ENCODE assay signal across 9 cellular contexts in the genomic region with DNA sequence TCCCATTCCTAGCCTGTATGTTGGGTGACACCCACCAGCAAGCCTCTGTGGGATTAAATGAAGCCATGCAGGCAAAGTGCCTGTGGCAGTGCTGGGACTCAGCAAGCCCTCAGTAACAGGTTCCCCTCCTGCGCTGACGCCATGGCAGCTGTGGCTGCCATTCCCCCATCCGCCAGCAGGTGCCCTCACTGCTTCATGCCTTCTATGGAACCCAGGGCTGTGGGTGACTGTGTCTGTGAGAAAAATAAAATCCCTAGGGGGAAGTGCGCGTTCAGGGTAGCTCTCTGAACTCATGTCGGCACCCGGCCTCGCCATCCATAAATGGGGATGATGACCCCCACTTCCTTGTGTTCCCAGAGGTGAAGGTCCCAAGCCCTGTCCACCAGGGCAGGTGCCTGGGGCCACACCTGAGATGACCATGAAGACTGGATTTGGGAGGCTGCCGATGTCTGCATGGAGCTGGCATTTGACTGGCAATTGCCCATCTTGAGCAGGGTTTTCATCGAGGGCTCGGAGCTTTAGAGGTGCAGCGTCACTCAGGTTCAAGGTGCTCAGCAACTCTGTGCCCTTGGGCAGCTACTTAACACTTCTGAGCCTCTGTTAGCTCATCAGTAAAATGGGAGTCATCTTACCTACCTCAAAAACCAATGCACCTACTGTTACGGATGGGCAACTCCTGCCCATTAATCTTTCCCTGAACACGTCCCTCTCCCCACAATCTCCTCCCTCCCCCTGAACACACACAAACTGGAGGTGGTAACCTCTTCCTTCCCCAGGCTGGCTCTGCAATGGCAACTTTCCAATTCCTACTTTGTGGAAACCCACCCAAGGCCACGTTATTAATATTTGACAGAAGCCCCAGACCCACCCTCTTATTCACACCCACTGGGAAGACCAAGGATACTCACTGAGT. TPM values are rescaled to one million over a fixed set of nuclear protein-coding genes. Genes with fewer than 3 reads are reported as not detected.
DNase-seq lines count a peak whose midpoint lies in the region; ATAC-seq and TF ChIP-seq lines count a peak whose summit lies in the region.
"Had no signal": no experiment of that assay in that cellular context is flagged by ENCODE, and none has a peak within 500 bp of the region (broad histone marks: within the 10 kb centered on the region; RNA-seq: fewer than 3 reads in every experiment).

No MANE protein-coding gene starts in this region.

- H3K27me3 ChIP-seq in CD4-positive, alpha-beta T cell (ENCODE audit: control insufficient read depth, insufficient read depth, low read length), result no peaks in the 10 kb centered on the region
- peaks cover 0 to 36% (median 6%) of the 10 kb centered on the region in 45 donors for H3K27me3 ChIP-seq in dorsolateral prefrontal cortex

- peak; percentile 90 for TF ChIP-seq CTCF in CD4-positive, alpha-beta T cell (IDR thresholded peaks at IDR 0.05)
- TF ChIP-seq CTCF in dorsolateral prefrontal cortex (IDR thresholded peaks at IDR 0.05 in 54 of 56, conservative IDR thresholded peaks at IDR 0.05 in 2 of 56; ENCODE audit: low read depth in 1 of 56, partially characterized antibody in 56 of 56), result peak; percentile 77 to 99 (median 96)

- H3K4me3 ChIP-seq in dorsolateral prefrontal cortex, result peak overlapping the region in 4 of 59 donors; percentile 0 to 83 (median 30)

- H3K4me1 Mint-ChIP-seq in CD4-positive, alpha-beta T cell (ENCODE audit: low read depth), result peaks cover 50% of the 10 kb centered on the region
- peaks cover 7% of the 10 kb centered on the region for H3K4me1 Mint-ChIP-seq in memory B cell

- intact Hi-C loops in CD4-positive, alpha-beta T cell (cut with DNase I, micrococcal nuclease), result loop anchor here (1.0 to 5.0 kb wide), 9 partner anchors 32 to 185 kb away; a partner anchor contains a TSS
- intact Hi-C loops in dorsolateral prefrontal cortex (cut with DNase I), result loop anchor here (1.0 to 10.0 kb wide), 4 partner anchors 54 to 95 kb away; no protein-coding TSS in a partner anchor

- H3K27ac Mint-ChIP-seq in CD4-positive, alpha-beta T cell, result peak overlapping the region; percentile 77
- H3K27ac Mint-ChIP-seq in memory B cell, result no peak overlapping the region
- H3K27ac Mint-ChIP-seq: dendritic cell treated with granulocyte-macrophage colony-stimulating factor and Interleukin-4, amounts not matched to agents 40 ng/mL and 50 ng/mL, for 4 days had no signal

- peaks cover 20% of the 10 kb centered on the region for H3K36me3 Mint-ChIP-seq in CD4-positive, alpha-beta T cell (ENCODE audit: low read depth)
- no peaks in the 10 kb centered on the region for H3K36me3 Mint-ChIP-seq in memory B cell

- no peaks in the 10 kb centered on the region for H3K9me3 ChIP-seq in CD4-positive, alpha-beta T cell (ENCODE audit: control insufficient read depth, low read length)

- ATAC-seq in CD4-positive, alpha-beta T cell (ENCODE audit: poor library complexity), result peak; percentile 71
- peak; percentile 93 for ATAC-seq in GM19328 (IDR thresholded peaks at IDR 0.05; ENCODE audit: unreplicated experiment)
- peak; percentile 90 for ATAC-seq in HG03378 (IDR thresholded peaks at IDR 0.05; ENCODE audit: unreplicated experiment)
- peak; percentile 53 for ATAC-seq in memory B cell (ENCODE audit: low read depth)

- peak overlapping the region; percentile 84 for H3K4me3 Mint-ChIP-seq in CD4-positive, alpha-beta T cell
- no peak overlapping the region for H3K4me3 Mint-ChIP-seq in memory B cell
- H3K4me3 Mint-ChIP-seq: dendritic cell treated with granulocyte-macrophage colony-stimulating factor and Interleukin-4, amounts not matched to agents 40 ng/mL and 50 ng/mL, for 4 days had no signal

- DNase-seq in CD4-positive, alpha-beta T cell, result peak; percentile 78 to 91 (median 84)
- peak; percentile 49 for DNase-seq in NCI-H526 treated with DMSO at 0.1 percent for 48 hours (lab: John Stamatoyannopoulos, UW)
- DNase-seq in activated CD4-positive, alpha-beta T cell treated with anti-CD3 and anti-CD28 coated beads, Interleukin-2, amount 50 U/mL, for 48 hours, result peak; percentile 91 to 93
- DNase-seq in dorsolateral prefrontal cortex, result peak; percentile 36 to 91 (median 88)
- peak; percentile 4 to 18 for DNase-seq in memory B cell (ENCODE audit: low spot score in 2 of 2)
- peak; percentile 56 to 81 for DNase-seq in stimulated activated CD8-positive, alpha-beta memory T cell treated with anti-CD3 and anti-CD28 coated beads, Interleukin-4, amount 100 ng/mL, for 4 hours (ENCODE audit: low read depth in 2 of 2, low spot score in 1 of 2)

- no peaks in the 10 kb centered on the region for H3K27me3 Mint-ChIP-seq in CD4-positive, alpha-beta T cell
- H3K27me3 Mint-ChIP-seq in memory B cell, result peaks cover 19% of the 10 kb centered on the region

- no peaks in the 10 kb centered on the region for H3K9me3 Mint-ChIP-seq in CD4-positive, alpha-beta T cell
- H3K9me3 Mint-ChIP-seq in memory B cell, result no peaks in the 10 kb centered on the region
- H3K9me3 Mint-ChIP-seq: dendritic cell treated with granulocyte-macrophage colony-stimulating factor and Interleukin-4, amounts not matched to agents 40 ng/mL and 50 ng/mL, for 4 days had no signal

- CTCF ChIA-PET in CD4-positive, alpha-beta T cell (lab: Charles Lee), result interaction anchor here (0.9 to 5.7 kb wide), 21 partner anchors 9 to 128 kb away, joined by 3 to 223 read pairs (median 5); a partner anchor contains a TSS

- POLR2A ChIA-PET in CD4-positive, alpha-beta T cell (lab: Charles Lee), result interaction anchor here (0.9 to 8.4 kb wide), 20 partner anchors 12 to 380 kb away, joined by 3 to 749 read pairs (median 8); a partner anchor contains a TSS

- no peak overlapping the region for H3K27ac ChIP-seq in CD4-positive, alpha-beta T cell (ENCODE audit: low read depth, low read length)
- peak overlapping the region; percentile 65 to 100 (median 96) for H3K27ac ChIP-seq in dorsolateral prefrontal cortex

RNA-seq across cellular contexts. Expression of a gene that starts 2.9 kb away (rescaled TPM):
- total RNA-seq in CD4-positive, alpha-beta T cell, result 100 to 1,000 TPM; 101 to 102 TPM
- total RNA-seq in dorsolateral prefrontal cortex, result 100 to 1,000 TPM in 74 of 120 experiments, 10 to 100 TPM in 46; 24.0 to 522 (median 118) TPM

Comparison
In these comparisons a context has a peak if more than half of its experiments do, and no peak if none do; other contexts are left out.
1. DNase-seq: peak in every context shown above with its lines; median percentile 92 in activated CD4-positive, alpha-beta T cell treated with anti-CD3 and anti-CD28 coated beads, Interleukin-2, amount 50 U/mL, for 48 hours; 88 in dorsolateral prefrontal cortex; 84 in CD4-positive, alpha-beta T cell; 68 in stimulated activated CD8-positive, alpha-beta memory T cell treated with anti-CD3 and anti-CD28 coated beads, Interleukin-4, amount 100 ng/mL, for 4 hours; 49 in NCI-H526 treated with DMSO at 0.1 percent for 48 hours; 11 in memory B cell.